Comparison of ENCODE assay signal across 19 cellular contexts in the genomic region with DNA sequence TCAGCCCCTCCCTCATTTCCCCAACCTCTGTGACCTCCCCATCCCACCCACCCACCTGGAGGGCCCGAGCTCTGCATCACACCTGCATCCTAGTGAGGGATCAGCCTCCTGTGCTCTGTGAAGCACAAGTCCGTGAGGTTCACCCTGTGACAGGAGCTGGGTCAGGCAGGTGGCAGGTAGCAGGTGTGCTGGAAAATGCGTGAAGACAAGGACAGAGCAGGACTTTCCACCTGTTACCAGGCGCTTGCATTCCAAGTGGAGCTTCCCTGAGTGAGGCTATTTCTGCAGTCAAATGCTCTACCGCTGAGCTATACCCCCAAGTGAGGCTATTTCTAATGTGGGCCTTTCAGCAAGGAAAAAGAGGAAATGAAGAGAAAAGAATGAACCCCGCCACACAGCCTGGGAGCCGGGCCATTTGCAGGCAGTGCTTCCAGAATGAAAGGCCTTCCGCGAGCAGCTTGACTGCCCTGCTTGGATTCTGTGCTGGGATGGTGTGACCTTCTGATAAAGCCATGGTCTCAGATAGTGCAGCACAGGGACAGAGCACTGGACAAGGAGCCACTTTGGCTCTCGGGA. TPM values are rescaled to one million over a fixed set of nuclear protein-coding genes. Genes with fewer than 3 reads are reported as not detected.
"Had no signal": no experiment of that assay in that cellular context is flagged by ENCODE, and none has a peak within 500 bp of the region (broad histone marks: within the 10 kb centered on the region; RNA-seq: fewer than 3 reads in every experiment).

No MANE protein-coding gene starts in this region.

- H3K4me1 ChIP-seq: foreskin keratinocyte, left ventricle myocardium inferior, parathyroid adenoma, tibial nerve had no signal

- H3K36me3 Mint-ChIP-seq: activated CD8-positive, alpha-beta memory T cell treated with anti-CD3 and anti-CD28 coated beads, Interleukin-2, amount 10 ng/mL, durations not matched to agents 7 days and 5 days; activated naive CD4-positive, alpha-beta T cell treated with anti-CD3 and anti-CD28 coated beads, Interleukin-2, amount 10 ng/mL, durations not matched to agents 7 days and 5 days; mesothelial cell of epicardium had no signal

- DNase-seq: activated CD4-positive, alpha-beta T cell treated with anti-CD3 and anti-CD28 coated beads, Interleukin-2, amount 10 ng/mL, durations not matched to agents 7 days and 5 days; activated CD4-positive, CD25-positive, alpha-beta regulatory T cell treated with anti-CD3 and anti-CD28 coated beads, Interleukin-2, amount 50 U/mL, for 72 hours; activated CD8-positive, alpha-beta memory T cell treated with anti-CD3 and anti-CD28 coated beads, Interleukin-2, amount 10 ng/mL, durations not matched to agents 7 days and 5 days; activated CD8-positive, alpha-beta T cell treated with anti-CD3 and anti-CD28 coated beads for 36 hours; activated naive CD4-positive, alpha-beta T cell treated with anti-CD3 and anti-CD28 coated beads, Interleukin-2, amount 10 ng/mL, durations not matched to agents 7 days and 5 days; activated T-cell treated with anti-CD3 and anti-CD28 coated beads for 4 hours; effector memory CD4-positive, alpha-beta T cell; foreskin keratinocyte; left ventricle myocardium inferior; right cardiac atrium; stimulated activated naive CD8-positive, alpha-beta T cell treated with anti-CD3 and anti-CD28 coated beads, Interleukin-15, amount 100 ng/mL, for 72 hours; WERI-Rb-1 had no signal

- H3K27me3 ChIP-seq: tibial nerve had no signal

- H3K4me1 Mint-ChIP-seq: activated CD4-positive, alpha-beta T cell treated with anti-CD3 and anti-CD28 coated beads, Interleukin-2, amount 10 ng/mL, durations not matched to agents 7 days and 5 days; activated CD8-positive, alpha-beta memory T cell treated with anti-CD3 and anti-CD28 coated beads, Interleukin-2, amount 10 ng/mL, durations not matched to agents 7 days and 5 days; activated naive CD4-positive, alpha-beta T cell treated with anti-CD3 and anti-CD28 coated beads, Interleukin-2, amount 10 ng/mL, durations not matched to agents 7 days and 5 days; stimulated activated naive CD8-positive, alpha-beta T cell treated with anti-CD3 and anti-CD28 coated beads, Interleukin-15, amount 100 ng/mL, for 72 hours had no signal

- H3K79me2 ChIP-seq: parathyroid adenoma had no signal

- H3K9me3 Mint-ChIP-seq: activated naive CD4-positive, alpha-beta T cell treated with anti-CD3 and anti-CD28 coated beads, Interleukin-2, amount 10 ng/mL, durations not matched to agents 7 days and 5 days; stimulated activated naive CD8-positive, alpha-beta T cell treated with anti-CD3 and anti-CD28 coated beads, Interleukin-15, amount 100 ng/mL, for 72 hours; T-helper 2 cell treated with Interferon-gamma antibody and Interleukin-4, amounts not matched to agents 5 μg/mL and 100 μg/mL, for 36 hours had no signal

- ATAC-seq: activated CD8-positive, alpha-beta memory T cell treated with anti-CD3 and anti-CD28 coated beads, Interleukin-2, amount 10 ng/mL, durations not matched to agents 7 days and 5 days; activated CD8-positive, alpha-beta T cell treated with anti-CD3 and anti-CD28 coated beads for 36 hours; foreskin keratinocyte; natural killer cell treated with Interleukin-12 subunit alpha and Interleukin-12 subunit beta and Interleukin-15 and Interleukin-18, amount 100 ng/mL, for 72 hours; stimulated activated naive CD8-positive, alpha-beta T cell treated with anti-CD3 and anti-CD28 coated beads, Interleukin-15, amount 100 ng/mL, for 72 hours had no signal

- H3K4me3 ChIP-seq: left ventricle myocardium inferior, suprapubic skin, tibial nerve had no signal

- H3K27ac ChIP-seq: foreskin keratinocyte, left ventricle myocardium inferior, neutrophil, parathyroid adenoma, suprapubic skin, tibial nerve, WERI-Rb-1 had no signal

- H3K4me3 Mint-ChIP-seq: activated CD4-positive, alpha-beta T cell treated with anti-CD3 and anti-CD28 coated beads, Interleukin-2, amount 10 ng/mL, durations not matched to agents 7 days and 5 days; activated CD8-positive, alpha-beta memory T cell treated with anti-CD3 and anti-CD28 coated beads, Interleukin-2, amount 10 ng/mL, durations not matched to agents 7 days and 5 days; activated CD8-positive, alpha-beta T cell treated with anti-CD3 and anti-CD28 coated beads for 36 hours; activated naive CD4-positive, alpha-beta T cell treated with anti-CD3 and anti-CD28 coated beads, Interleukin-2, amount 10 ng/mL, durations not matched to agents 7 days and 5 days; mesothelial cell of epicardium; natural killer cell treated with Interleukin-12 subunit alpha and Interleukin-12 subunit beta and Interleukin-15 and Interleukin-18, amount 100 ng/mL, for 72 hours; stimulated activated naive CD8-positive, alpha-beta T cell treated with anti-CD3 and anti-CD28 coated beads, Interleukin-15, amount 100 ng/mL, for 72 hours; T-helper 2 cell treated with Interferon-gamma antibody and Interleukin-4, amounts not matched to agents 5 μg/mL and 100 μg/mL, for 36 hours had no signal

- H3K27ac Mint-ChIP-seq: activated CD4-positive, alpha-beta T cell treated with anti-CD3 and anti-CD28 coated beads, Interleukin-2, amount 10 ng/mL, durations not matched to agents 7 days and 5 days; activated CD8-positive, alpha-beta memory T cell treated with anti-CD3 and anti-CD28 coated beads, Interleukin-2, amount 10 ng/mL, durations not matched to agents 7 days and 5 days; activated CD8-positive, alpha-beta T cell treated with anti-CD3 and anti-CD28 coated beads for 36 hours; activated naive CD4-positive, alpha-beta T cell treated with anti-CD3 and anti-CD28 coated beads, Interleukin-2, amount 10 ng/mL, durations not matched to agents 7 days and 5 days; mesothelial cell of epicardium; natural killer cell treated with Interleukin-12 subunit alpha and Interleukin-12 subunit beta and Interleukin-15 and Interleukin-18, amount 100 ng/mL, for 72 hours; T-helper 2 cell treated with Interferon-gamma antibody and Interleukin-4, amounts not matched to agents 5 μg/mL and 100 μg/mL, for 36 hours had no signal

- H3K27me3 Mint-ChIP-seq: activated CD4-positive, alpha-beta T cell treated with anti-CD3 and anti-CD28 coated beads, Interleukin-2, amount 10 ng/mL, durations not matched to agents 7 days and 5 days; activated CD8-positive, alpha-beta memory T cell treated with anti-CD3 and anti-CD28 coated beads, Interleukin-2, amount 10 ng/mL, durations not matched to agents 7 days and 5 days; natural killer cell treated with Interleukin-12 subunit alpha and Interleukin-12 subunit beta and Interleukin-15 and Interleukin-18, amount 100 ng/mL, for 72 hours had no signal

- H3K36me3 ChIP-seq: left ventricle myocardium inferior, neutrophil, suprapubic skin, tibial nerve, WERI-Rb-1 had no signal

- H2AFZ ChIP-seq: parathyroid adenoma had no signal

RNA-seq across cellular contexts. Expression of gene CPXM2, which starts 13.3 kb away (rescaled TPM):
- total RNA-seq: activated CD4-positive, alpha-beta T cell treated with anti-CD3 and anti-CD28 coated beads, Interleukin-2, amount 10 ng/mL, durations not matched to agents 7 days and 5 days; activated CD8-positive, alpha-beta memory T cell treated with anti-CD3 and anti-CD28 coated beads, Interleukin-2, amount 10 ng/mL, durations not matched to agents 7 days and 5 days; activated CD8-positive, alpha-beta T cell treated with anti-CD3 and anti-CD28 coated beads for 36 hours; foreskin keratinocyte; natural killer cell treated with Interleukin-12 subunit alpha and Interleukin-12 subunit beta and Interleukin-15 and Interleukin-18, amount 100 ng/mL, for 72 hours had no signal
- polyA plus RNA-seq: foreskin keratinocyte had no signal
